In genomic region chr2:76252704-76253103, GRCh38 we compare ENCODE assay signal across 25 cellular contexts.
"Had no signal": no experiment of that assay in that cellular context is flagged by ENCODE, and none has a peak within 500 bp of the region (broad histone marks: within the 10 kb centered on the region; RNA-seq: fewer than 3 reads in every experiment).

No MANE protein-coding gene starts in this region.

- FAIRE-seq: colon, endothelial cell of umbilical vein, frontal cortex, kidney had no signal

- H3K27me3 ChIP-seq: dorsolateral prefrontal cortex, esophagus muscularis mucosa, foreskin keratinocyte, gastroesophageal sphincter, heart left ventricle, hepatocyte had no signal

- H3K4me2 ChIP-seq: hepatocyte had no signal

- ATAC-seq: foreskin keratinocyte, gastroesophageal sphincter, heart left ventricle, left colon, left lobe of liver, left ventricle myocardium superior, lower lobe of right lung, mucosa of descending colon had no signal

- H3K79me2 ChIP-seq: hepatocyte had no signal

- H3K36me3 ChIP-seq: esophagus muscularis mucosa, gastroesophageal sphincter, heart left ventricle, lower lobe of right lung had no signal

- H2AFZ ChIP-seq: hepatocyte had no signal

- H3K27ac ChIP-seq: coronary artery, dorsolateral prefrontal cortex, esophagus muscularis mucosa, foreskin keratinocyte, gastroesophageal sphincter, heart left ventricle, hepatocyte, lower lobe of right lung had no signal

- H3K9me3 ChIP-seq: esophagus muscularis mucosa, gastroesophageal sphincter, heart left ventricle, lower lobe of right lung, mucosa of descending colon had no signal

- DNase-seq: dermis blood vessel endothelial cell; dorsolateral prefrontal cortex; effector CD4-positive, alpha-beta T cell; effector memory CD4-positive, alpha-beta T cell; foreskin keratinocyte; heart left ventricle; hypothalamus; immature natural killer cell; islet precursor cell; kidney; kidney glomerular epithelial cell; left colon; left ventricle myocardium superior; lower lobe of right lung; mesenchymal stem cell; mucosa of descending colon; naive B cell had no signal

- H3K4me3 ChIP-seq: coronary artery, dorsolateral prefrontal cortex, esophagus muscularis mucosa, gastroesophageal sphincter, heart left ventricle, hepatocyte, lower lobe of right lung, mucosa of descending colon had no signal

- H3K4me1 ChIP-seq: esophagus muscularis mucosa, foreskin keratinocyte, gastroesophageal sphincter, heart left ventricle, lower lobe of right lung had no signal
